In genomic region chr12:6635856-6636521, GRCh38 we compare ENCODE assay signal across 8 cellular contexts. TPM values are rescaled to one million over a fixed set of nuclear protein-coding genes. Genes with fewer than 3 reads are reported as not detected.
DNase-seq lines count a peak whose midpoint lies in the region; TF ChIP-seq lines count a peak whose summit lies in the region.

Gene LPAR5, minus strand, starts transcription at chr12:6635959. Its CDS starts 14,711 bp downstream, at chr12:6621248.

- peaks cover 40% of the 10 kb centered on the region for H3K4me1 Mint-ChIP-seq in mesothelial cell of epicardium

- no peaks in the 10 kb centered on the region for H3K9me3 Mint-ChIP-seq in mesothelial cell of epicardium

- peak within 1 kb of the TSS; percentile 42 to 52 for H3K27ac ChIP-seq in breast epithelium

- no peaks in the 10 kb centered on the region for H3K9me3 ChIP-seq in breast epithelium

- H3K4me1 ChIP-seq in breast epithelium, result peaks cover 0 to 6% of the 10 kb centered on the region in 2 donors

- DNase-seq in AG20443 (ENCODE audit: low spot score), result peak; percentile 74
- peak; percentile 68 for DNase-seq in MV-4-11 (lab: John Stamatoyannopoulos, UW)
- DNase-seq in breast epithelium (ENCODE audit: low spot score in 2 of 2), result no peak
- no peak for DNase-seq in mesothelial cell of epicardium (ENCODE audit: low spot score in 2 of 2, unreplicated experiment in 2 of 2)
- DNase-seq in NCI-H2196 (lab: John Stamatoyannopoulos, UW; ENCODE audit: unreplicated experiment), result no peak
- DNase-seq in stimulated activated CD4-positive, alpha-beta T cell treated with anti-CD3 and anti-CD28 coated beads, Interleukin-15, amount 100 ng/mL, for 24 hours, result no peak
- DNase-seq in AG08396 (ENCODE audit: low spot score), result no peak

- intact Hi-C loops in breast epithelium (cut with DNase I; ENCODE audit: low total_unique reads), result no loop called here

- no peak for TF ChIP-seq CTCF in breast epithelium (IDR thresholded peaks at IDR 0.05)
- TF ChIP-seq CTCF in mesothelial cell of epicardium (IDR thresholded peaks at IDR 0.05; ENCODE audit: unreplicated experiment), result no peak

- no peaks in the 10 kb centered on the region for H3K36me3 ChIP-seq in breast epithelium

- TF ChIP-seq POLR2A in GM19193 (IDR thresholded peaks at IDR 0.05; ENCODE audit: extremely low read depth, insufficient read depth, insufficient read length), result peak; percentile 61
- TF ChIP-seq POLR2A in breast epithelium (IDR thresholded peaks at IDR 0.05), result no peak

- peak within 1 kb of the TSS; percentile 51 for H3K27ac Mint-ChIP-seq in mesothelial cell of epicardium

- no peaks in the 10 kb centered on the region for H3K27me3 ChIP-seq in breast epithelium

- no peaks in the 10 kb centered on the region for H3K36me3 Mint-ChIP-seq in mesothelial cell of epicardium

- H3K4me3 ChIP-seq in breast epithelium, result peak within 1 kb of the TSS in 2 of 3 donors; percentile 12

- H3K4me3 Mint-ChIP-seq in mesothelial cell of epicardium, result no peak within 1 kb of the TSS

- H3K27me3 Mint-ChIP-seq in mesothelial cell of epicardium (ENCODE audit: low read depth), result peaks cover 4% of the 10 kb centered on the region

RNA-seq across cellular contexts. Expression of gene LPAR5, which starts in this region (rescaled TPM):
- total RNA-seq in breast epithelium (1 to 10 TPM in 2 of 3 donors, under 1 TPM in 1; 0.98 to 1.8 (median 1.8) TPM), mesothelial cell of epicardium (1.3 to 1.7 TPM (median 1.3 TPM) in 3 replicates)

Comparison
In these comparisons a context has a peak if more than half of its experiments do, and no peak if none do; other contexts are left out.
1. DNase-seq: peak in AG20443 (single experiment) and MV-4-11 (single experiment); none in breast epithelium (0 of 2), mesothelial cell of epicardium (0 of 2), NCI-H2196 (single experiment), stimulated activated CD4-positive, alpha-beta T cell treated with anti-CD3 and anti-CD28 coated beads, Interleukin-15, amount 100 ng/mL, for 24 hours (single experiment) and AG08396 (single experiment).